8 cellular contexts compared by ENCODE assay signal in genomic region chr2:58240938-58241755, GRCh38. TPM values are rescaled to one million over a fixed set of nuclear protein-coding genes. Genes with fewer than 3 reads are reported as not detected.
DNase-seq lines count a peak whose midpoint lies in the region; ATAC-seq and TF ChIP-seq lines count a peak whose summit lies in the region.

FANCL (minus strand) TSS chr2:58241325; CDS start chr2:58241313, 12 bp downstream.

- CTCF ChIA-PET in OCI-LY7 (lab: Charles Lee; ENCODE audit: unreplicated experiment): no interaction called here

- peak; percentile 77 for ATAC-seq in GM21526 (IDR thresholded peaks at IDR 0.05; ENCODE audit: low FRiP score, unreplicated experiment)

- H3K4me3 ChIP-seq in OCI-LY7 (ENCODE audit: low read depth, low read length, poor library complexity, severe bottlenecking): peak within 1 kb of the TSS; percentile 77
- H3K4me3 ChIP-seq in epithelial cell of esophagus (ENCODE audit: low read length): peak within 1 kb of the TSS; percentile 91

- H3K4me2 ChIP-seq in OCI-LY7 (ENCODE audit: low read length): peak within 1 kb of the TSS; percentile 82

- H3K79me2 ChIP-seq in OCI-LY7 (ENCODE audit: insufficient read depth, low read depth, low read length): peaks cover 46% of the 10 kb centered on the region; the same call in 1 of the 2 replicates

- no peaks in the 10 kb centered on the region for H3K9me3 ChIP-seq in OCI-LY7 (ENCODE audit: low read length)

- peak within 1 kb of the TSS; percentile 83 for H3K27ac ChIP-seq in OCI-LY7 (ENCODE audit: low read depth, low read length, poor library complexity, severe bottlenecking)

- intact Hi-C loops in OCI-LY7 (cut with micrococcal nuclease; ENCODE audit: unreplicated experiment): loop anchor here (1.0 kb wide), 1 partner anchor 195 kb away; the partner anchor contains the start of gene VRK2

- no peaks in the 10 kb centered on the region for H3K9me2 ChIP-seq in OCI-LY7 (ENCODE audit: insufficient read depth, low read length)

- DNase-seq in DMS 273 treated with DMSO at 0.1 percent for 48 hours (lab: John Stamatoyannopoulos, UW) (peak; percentile 78), HuH-7 (ENCODE audit: low spot score) (peak; percentile 94), OCI-LY7 (ENCODE audit: low spot score) (peak; percentile 90), activated T-cell treated with anti-CD3 and anti-CD28 coated beads for 1 hour (ENCODE audit: low read depth) (peak; percentile 39), epithelial cell of esophagus (ENCODE audit: low read depth) (peak; percentile 84), middle frontal gyrus (ENCODE audit: extremely low spot score, low spot score) (peak; percentile 86)
- peak; percentile 21 to 40 for DNase-seq in stimulated activated CD8-positive, alpha-beta memory T cell treated with anti-CD3 and anti-CD28 coated beads, Interleukin-2, amount 100 ng/mL, for 1 hour (ENCODE audit: low read depth in 2 of 2)

- peak within 1 kb of the TSS; percentile 95 for H2AFZ ChIP-seq in OCI-LY7 (ENCODE audit: low read length)

- H3K36me3 ChIP-seq in OCI-LY7 (ENCODE audit: insufficient read depth, low read length): no peaks in the 10 kb centered on the region

- POLR2A ChIA-PET in OCI-LY7 (lab: Charles Lee): interaction anchor here (1.0 kb wide), 1 partner anchor 15 kb away, joined by 3 read pairs; no protein-coding TSS in a partner anchor

- H3K4me1 ChIP-seq in OCI-LY7 (ENCODE audit: insufficient read depth, low read length, poor library complexity, severe bottlenecking): peaks cover 32% of the 10 kb centered on the region

- TSS peak; percentile 73 for BruUV-seq in OCI-LY7 (replicated peaks; lab: Mats Ljungman, UMichigan)

- no peak for TF ChIP-seq CTCF in OCI-LY7 (conservative IDR thresholded peaks at IDR 0.05; ENCODE audit: low read length)
- no peak for TF ChIP-seq CTCF in epithelial cell of esophagus (IDR thresholded peaks at IDR 0.05; ENCODE audit: insufficient read depth, low read depth, low read length, missing control alignments)

- H4K20me1 ChIP-seq in OCI-LY7 (ENCODE audit: insufficient read depth, low read length): 0 out of 2 replicates have a peak, but pooled peaks cover 12% of the 10 kb centered on the region

RNA-seq across cellular contexts. Expression of gene FANCL, which starts in this region (rescaled TPM):
- total RNA-seq in OCI-LY7 (2014; rRNA removed; shearing (Covaris generic)): 33.0 and 36.9 TPM in 2 replicates
- total RNA-seq in OCI-LY7 (2022): 32.8 and 33.9 TPM in 2 replicates

Comparison
In these comparisons a context has a peak if more than half of its experiments do, and no peak if none do; other contexts are left out.
1. Peak in every context shown above with its lines: DNase-seq, ATAC-seq, H3K4me3 ChIP-seq and H3K27ac ChIP-seq.
2. DNase-seq: peak in every context shown above with its lines; median percentile 94 in HuH-7; 90 in OCI-LY7; 86 in middle frontal gyrus; 84 in epithelial cell of esophagus; 78 in DMS 273 treated with DMSO at 0.1 percent for 48 hours; 39 in activated T-cell treated with anti-CD3 and anti-CD28 coated beads for 1 hour; 30 in stimulated activated CD8-positive, alpha-beta memory T cell treated with anti-CD3 and anti-CD28 coated beads, Interleukin-2, amount 100 ng/mL, for 1 hour.